In the genomic region with DNA sequence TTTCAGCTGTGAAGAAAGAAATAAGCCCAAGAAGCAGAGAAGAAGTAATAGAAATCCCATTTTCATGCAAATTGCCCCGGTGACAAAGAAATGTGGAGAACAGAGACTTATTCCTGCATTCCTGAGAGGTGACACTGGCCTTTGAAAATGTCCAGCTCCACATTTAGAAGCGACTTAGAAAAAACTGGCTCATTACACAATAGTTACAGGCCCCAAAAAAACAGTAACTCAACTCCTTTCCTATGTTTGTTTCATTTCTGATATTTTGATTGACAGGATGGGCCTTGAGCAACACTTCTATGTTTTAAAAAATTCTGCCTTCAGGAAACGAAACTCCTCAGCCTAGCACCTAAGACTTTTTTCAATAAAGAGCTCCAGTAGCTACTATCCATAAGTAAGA, we compare ENCODE assay signal across 25 cellular contexts.
DNase-seq lines count a peak whose midpoint lies in the region; ATAC-seq, FAIRE-seq and TF ChIP-seq lines count a peak whose summit lies in the region.
"Had no signal": no experiment of that assay in that cellular context is flagged by ENCODE, and none has a peak within 500 bp of the region (broad histone marks: within the 10 kb centered on the region; RNA-seq: fewer than 3 reads in every experiment).

No MANE protein-coding gene starts in this region.

- H3F3A ChIP-seq in smooth muscle cell (ENCODE audit: low read depth), result no peaks in the 10 kb centered on the region

- H3K4me2 ChIP-seq in H1 (ENCODE audit: insufficient read depth in 1 of 2, low read depth in 2 of 2, low read length in 2 of 2), result no peak overlapping the region
- no peak overlapping the region for H3K4me2 ChIP-seq in smooth muscle cell
- H3K4me2 ChIP-seq: KMS-11 had no signal

- H2BK120ac ChIP-seq in H1 (replicated peaks; ENCODE audit: low read depth, low read length), result no peak overlapping the region

- no peak overlapping the region for H2AFZ ChIP-seq in H1 (ENCODE audit: low read length)
- H2AFZ ChIP-seq in smooth muscle cell (ENCODE audit: low read depth), result no peak overlapping the region

- H3K27me3 ChIP-seq in NT2/D1 (ENCODE audit: insufficient read depth, insufficient read length), result no peaks in the 10 kb centered on the region
- H3K27me3 ChIP-seq in H1 (replicated peaks in 1 of 4; ENCODE audit: control insufficient read depth in 3 of 4, extremely low read depth in 1 of 4, insufficient read depth in 3 of 4, low read length in 3 of 4), result no peaks in the 10 kb centered on the region
- H3K27me3 ChIP-seq in smooth muscle cell (ENCODE audit: low read depth), result no peaks in the 10 kb centered on the region
- H3K27me3 ChIP-seq: body of pancreas, esophagus muscularis mucosa, heart left ventricle, tibial nerve had no signal

- H2BK5ac ChIP-seq in H1 (ENCODE audit: low read depth, low read length), result no peak overlapping the region

- no peak for TF ChIP-seq EP300 in H1 (IDR thresholded peaks at IDR 0.05; ENCODE audit: borderline replicate concordance in 1 of 2, low read depth in 2 of 2, low read length in 2 of 2)

- TF ChIP-seq CTCF in H1 (IDR thresholded peaks at IDR 0.05; ENCODE audit: control extremely low read depth in 1 of 3, insufficient read depth in 1 of 3, low read depth in 1 of 3, low read length in 3 of 3), result no peak
- no peak for TF ChIP-seq CTCF in smooth muscle cell (IDR thresholded peaks at IDR 0.05; ENCODE audit: borderline replicate concordance, insufficient read depth, poor library complexity, severe bottlenecking)

- H3K4ac ChIP-seq in H1 (replicated peaks; ENCODE audit: insufficient read length, low read depth, low read length), result no peak overlapping the region

- H4K8ac ChIP-seq in H1 (ENCODE audit: extremely low read depth, insufficient read depth, low read length), result no peak overlapping the region

- CTCF ChIA-PET in H1 (lab: Charles Lee; ENCODE audit: partially characterized antibody), result interaction anchor here (0.6 to 2.8 kb wide), 6 partner anchors 9 to 1183 kb away, joined by 3 to 9 read pairs (median 3); no protein-coding TSS in a partner anchor

- H3K36me3 ChIP-seq in NT2/D1 (ENCODE audit: insufficient read depth, insufficient read length, low read length) (no peaks in the 10 kb centered on the region), H1 (ENCODE audit: control insufficient read depth in 2 of 4, insufficient read depth in 4 of 4, low read length in 3 of 4) (no peaks in the 10 kb centered on the region), smooth muscle cell (ENCODE audit: low read depth) (no peaks in the 10 kb centered on the region)
- H3K36me3 ChIP-seq: esophagus muscularis mucosa, heart left ventricle, tibial nerve had no signal

- ATAC-seq in HG03378 (IDR thresholded peaks at IDR 0.05; ENCODE audit: unreplicated experiment), result no peak
- ATAC-seq: body of pancreas, HCT116, heart left ventricle had no signal

- no peak for TF ChIP-seq POLR2A in H1 (IDR thresholded peaks at IDR 0.05; ENCODE audit: control extremely low read depth in 1 of 2, low read depth in 2 of 2, low read length in 2 of 2)

- no peaks in the 10 kb centered on the region for H3K4me1 ChIP-seq in NT2/D1 (ENCODE audit: insufficient read depth, insufficient read length)
- no peaks in the 10 kb centered on the region; a peak in 1 of 7 replicates for H3K4me1 ChIP-seq in H1 (replicated peaks in 1 of 4; ENCODE audit: control insufficient read depth in 3 of 4, insufficient read depth in 4 of 4, low read length in 3 of 4)
- H3K4me1 ChIP-seq in smooth muscle cell (ENCODE audit: low read depth), result peaks cover 7% of the 10 kb centered on the region
- H3K4me1 ChIP-seq: body of pancreas, esophagus muscularis mucosa, heart left ventricle, tibial nerve had no signal

- WGBS in H1 (ENCODE audit: extremely low coverage in 1 of 2, insufficient coverage in 1 of 2, insufficient read length in 1 of 2, insufficient replicate concordance in 2 of 2, low coverage in 1 of 2, low lambda C conversion rate in 2 of 2, missing lambda C conversion rate in 1 of 2), 2 experiments, result 82% methylated on average over 3 of the region's 3 CpGs; no CpG with 5 or more reads in 1 of the 2 experiments
- WGBS in smooth muscle cell (ENCODE audit: low lambda C conversion rate), result 35% methylated on average over 3 of the region's 3 CpGs

- H2BK12ac ChIP-seq in H1 (ENCODE audit: low read depth, low read length), result no peak overlapping the region

- H4K20me1 ChIP-seq in H1 (replicated peaks in 1 of 2; ENCODE audit: control insufficient read depth in 1 of 2, insufficient read depth in 2 of 2, low read length in 2 of 2) (no peaks in the 10 kb centered on the region), smooth muscle cell (ENCODE audit: low read depth) (no peaks in the 10 kb centered on the region)

- H3K23ac ChIP-seq in H1 (ENCODE audit: insufficient read length), result no peak overlapping the region

- H3K79me2 ChIP-seq in H1 (ENCODE audit: control insufficient read depth in 1 of 2, insufficient read depth in 2 of 2, low read length in 2 of 2) (no peaks in the 10 kb centered on the region), smooth muscle cell (ENCODE audit: low read depth) (no peaks in the 10 kb centered on the region)

- no peak overlapping the region for H3K4me3 ChIP-seq in NT2/D1 (ENCODE audit: insufficient read length, low read depth)
- H3K4me3 ChIP-seq in H1 (ENCODE audit: extremely low read depth in 1 of 4, insufficient read depth in 2 of 4, low read depth in 3 of 4, low read length in 4 of 4), result no peak overlapping the region
- no peak overlapping the region for H3K4me3 ChIP-seq in smooth muscle cell
- H3K4me3 ChIP-seq: body of pancreas, esophagus muscularis mucosa, heart left ventricle, tibial nerve had no signal

- H3K18ac ChIP-seq in H1 (ENCODE audit: extremely low read depth, low read length), result no peak overlapping the region

- no peak overlapping the region for H2AK5ac ChIP-seq in H1 (ENCODE audit: low read depth, low read length)

- H2BK20ac ChIP-seq in H1 (ENCODE audit: low read length), result no peak overlapping the region

- POLR2A ChIA-PET in H1 (lab: Charles Lee; ENCODE audit: partially characterized antibody), result interaction anchor here (1.0 kb wide), 1 partner anchor 9 kb away, joined by 3 read pairs; no protein-coding TSS in a partner anchor

- DNase-seq in SIG-M5 treated with dmso at 0.1 percent for 504 hours (lab: John Stamatoyannopoulos, UW; ENCODE audit: unreplicated experiment) (peak; percentile 72), SIG-M5 (lab: John Stamatoyannopoulos, UW) (no peak), NT2/D1 (ENCODE audit: low read depth, low spot score) (peak; percentile 28), H1 (ENCODE audit: low read depth in 1 of 2, low spot score in 2 of 2) (no peak), smooth muscle cell (lab: John Stamatoyannopoulos, UW; ENCODE audit: unreplicated experiment) (no peak), NCI-H82 treated with DMSO at 0.1 percent for 48 hours (lab: John Stamatoyannopoulos, UW; ENCODE audit: unreplicated experiment) (no peak), DMS79 treated with DMSO at 0.1 percent for 48 hours (lab: John Stamatoyannopoulos, UW) (no peak)
- DNase-seq: activated CD4-positive, alpha-beta T cell treated with anti-CD3 and anti-CD28 coated beads for 1 hour; activated naive CD4-positive, alpha-beta T cell; body of pancreas; CD4-positive, alpha-beta T cell; DND-41; heart left ventricle; midbrain; NCI-H1694; stimulated activated CD4-positive, alpha-beta T cell treated with anti-CD3 and anti-CD28 coated beads, Interleukin-4, amount 100 ng/mL, for 4 hours; T-helper 2 cell had no signal

- no peak for TF ChIP-seq RAD21 in H1 (IDR thresholded peaks at IDR 0.05 in 1 of 2, conservative IDR thresholded peaks at IDR 0.05 in 1 of 2; ENCODE audit: low read depth in 2 of 2, low read length in 2 of 2)

- no peak overlapping the region for H4K91ac ChIP-seq in H1 (replicated peaks; ENCODE audit: insufficient read length, low read length)

- H3K23me2 ChIP-seq in H1 (ENCODE audit: low read depth, low read length), result no peaks in the 10 kb centered on the region

- no peak overlapping the region for H3K56ac ChIP-seq in H1 (replicated peaks; ENCODE audit: insufficient read length, low read depth, low read length)

- H3K9me3 ChIP-seq in NT2/D1 (ENCODE audit: insufficient read depth, low read length), result no peaks in the 10 kb centered on the region
- H3K9me3 ChIP-seq in H1 (ENCODE audit: insufficient read depth in 2 of 2, low read depth in 1 of 2, low read length in 1 of 2), result no peaks in the 10 kb centered on the region
- H3K9me3 ChIP-seq in smooth muscle cell (replicated peaks; ENCODE audit: low read depth), result no peaks in the 10 kb centered on the region

- H4K5ac ChIP-seq in H1 (ENCODE audit: insufficient read length, low read depth, low read length), result no peak overlapping the region

- H3K79me1 ChIP-seq in H1 (ENCODE audit: low read depth, low read length), result no peaks in the 10 kb centered on the region

- H3K27ac ChIP-seq in H1 (ENCODE audit: low read depth, low read length) (no peak overlapping the region), smooth muscle cell (ENCODE audit: low read depth) (peak overlapping the region; percentile 25)
- H3K27ac ChIP-seq: 22Rv1, body of pancreas, esophagus muscularis mucosa, heart left ventricle, KMS-11, RWPE1, tibial nerve had no signal

- FAIRE-seq in H1 (lab: Jason Lieb, UNC), result no peak
- FAIRE-seq: keratinocyte had no signal

- no peak overlapping the region for H3K14ac ChIP-seq in H1 (ENCODE audit: insufficient read length)

- H3K9ac ChIP-seq in NT2/D1 (ENCODE audit: insufficient read length, low read depth) (no peak overlapping the region), H1 (replicated peaks in 1 of 4; ENCODE audit: extremely low read depth in 1 of 4, low read depth in 3 of 4, low read length in 3 of 4) (no peak overlapping the region), smooth muscle cell (ENCODE audit: low read depth) (no peak overlapping the region)
- H3K9ac ChIP-seq: KMS-11 had no signal

- H2BK15ac ChIP-seq in H1 (ENCODE audit: low read length), result no peak overlapping the region

TF ChIP-seq in H1, 55 proteins besides CTCF, POLR2A, EP300 and RAD21:
- TF ChIP-seq CEBPB (IDR thresholded peaks at IDR 0.05; ENCODE audit: low read depth, low read length), result 0 out of 2 replicates have a peak, but pooled peaks have one; percentile 26
- no peak for TF ChIP-seq TAF1 (IDR thresholded peaks at IDR 0.05; ENCODE audit: low read depth, low read length)
TF ChIP-seq in H1: peak in this region for 1.

Comparison
In these comparisons a context has a peak if more than half of its experiments do, and no peak if none do; other contexts are left out.
1. DNase-seq: peak in SIG-M5 treated with dmso at 0.1 percent for 504 hours (single experiment) and NT2/D1 (single experiment); none in SIG-M5 (single experiment), H1 (0 of 2), smooth muscle cell (single experiment), NCI-H82 treated with DMSO at 0.1 percent for 48 hours (single experiment) and DMS79 treated with DMSO at 0.1 percent for 48 hours (single experiment).